Comparison of ENCODE assay signal across 10 cellular contexts in genomic region chr1:40981702-40982448, GRCh38. TPM values are rescaled to one million over a fixed set of nuclear protein-coding genes. Genes with fewer than 3 reads are reported as not detected.
DNase-seq lines count a peak whose midpoint lies in the region; ATAC-seq and TF ChIP-seq lines count a peak whose summit lies in the region.
"Had no signal": no experiment of that assay in that cellular context is flagged by ENCODE, and none has a peak within 500 bp of the region (broad histone marks: within the 10 kb centered on the region; RNA-seq: fewer than 3 reads in every experiment).

No MANE protein-coding gene starts in this region.

- ATAC-seq in right cardiac atrium (peak in 1 of 2 donors; percentile 2), aorta (ENCODE audit: low FRiP score) (peak; percentile 19), foreskin keratinocyte (no peak), HG02973 (IDR thresholded peaks at IDR 0.05; ENCODE audit: unreplicated experiment) (no peak)

- WGBS in right cardiac atrium: 45% methylated on average over 13 of the region's 13 CpGs
- 2 to 6% methylated on average over 13 of the region's 13 CpGs for WGBS in aorta, 2 donors

- H3K4me3 Mint-ChIP-seq in activated T-helper 2 cell treated with anti-CD3 and anti-CD28 coated beads, Interferon-gamma antibody, Interleukin-2, Interleukin-4, amounts not matched to agents 10 μg/mL and 5 μg/mL and 100 μg/mL, durations not matched to agents 14 hours and 24 hours and 36 hours (ENCODE audit: low read depth): peak overlapping the region; percentile 98
- peak overlapping the region in 4 of 5 donors; percentile 22 to 50 (median 34) for H3K4me3 Mint-ChIP-seq in immature natural killer cell

- H3K27me3 ChIP-seq in right cardiac atrium (ENCODE audit: control insufficient read depth, insufficient read depth) (no peaks in the 10 kb centered on the region), aorta (ENCODE audit: control insufficient read depth in 1 of 2, insufficient read depth in 2 of 2, low read length in 1 of 2) (no peaks in the 10 kb centered on the region), foreskin keratinocyte (no peaks in the 10 kb centered on the region)

- no peaks in the 10 kb centered on the region for H3K27me3 Mint-ChIP-seq in activated T-helper 2 cell treated with anti-CD3 and anti-CD28 coated beads, Interferon-gamma antibody, Interleukin-2, Interleukin-4, amounts not matched to agents 10 μg/mL and 5 μg/mL and 100 μg/mL, durations not matched to agents 14 hours and 24 hours and 36 hours (ENCODE audit: low read depth)
- peaks cover 12 to 18% (median 16%) of the 10 kb centered on the region in 3 donors for H3K27me3 Mint-ChIP-seq in immature natural killer cell (ENCODE audit: low read depth in 3 of 3)

- no peak overlapping the region for H3K4me3 ChIP-seq in right cardiac atrium (ENCODE audit: low read length)
- H3K4me3 ChIP-seq in aorta (ENCODE audit: low read length in 2 of 2): peak overlapping the region; percentile 16 to 57

- peaks cover 63% of the 10 kb centered on the region for H3K36me3 Mint-ChIP-seq in activated T-helper 2 cell treated with anti-CD3 and anti-CD28 coated beads, Interferon-gamma antibody, Interleukin-2, Interleukin-4, amounts not matched to agents 10 μg/mL and 5 μg/mL and 100 μg/mL, durations not matched to agents 14 hours and 24 hours and 36 hours (ENCODE audit: low read depth)
- peaks cover 17 to 30% (median 25%) of the 10 kb centered on the region in 3 donors for H3K36me3 Mint-ChIP-seq in immature natural killer cell

- H3K9me3 ChIP-seq in right cardiac atrium (ENCODE audit: control insufficient read depth, low read length): no peaks in the 10 kb centered on the region
- no peaks in the 10 kb centered on the region for H3K9me3 ChIP-seq in aorta (ENCODE audit: control insufficient read depth, low read length)

- H3K4me1 Mint-ChIP-seq in activated T-helper 2 cell treated with anti-CD3 and anti-CD28 coated beads, Interferon-gamma antibody, Interleukin-2, Interleukin-4, amounts not matched to agents 10 μg/mL and 5 μg/mL and 100 μg/mL, durations not matched to agents 14 hours and 24 hours and 36 hours (ENCODE audit: low read depth): peaks cover 61% of the 10 kb centered on the region
- peaks cover 17 to 20% of the 10 kb centered on the region in 2 donors for H3K4me1 Mint-ChIP-seq in immature natural killer cell

- H3K36me3 ChIP-seq in aorta (ENCODE audit: control insufficient read depth in 1 of 2, insufficient read depth in 2 of 2, low read length in 1 of 2): peaks cover 0 to 8% of the 10 kb centered on the region in 2 donors

- H3K4me1 ChIP-seq in right cardiac atrium (ENCODE audit: control insufficient read depth, insufficient read depth, low read length): peaks cover 7% of the 10 kb centered on the region
- peaks cover 0 to 2% of the 10 kb centered on the region in 2 donors for H3K4me1 ChIP-seq in aorta (ENCODE audit: control insufficient read depth in 1 of 2, insufficient read depth in 2 of 2, low read length in 2 of 2)
- peaks cover 20% of the 10 kb centered on the region for H3K4me1 ChIP-seq in foreskin keratinocyte

- H3K27ac ChIP-seq in right cardiac atrium (ENCODE audit: low read length) (peak overlapping the region; percentile 70), aorta (ENCODE audit: low read depth in 1 of 2, low read length in 2 of 2) (peak overlapping the region; percentile 81 to 96), foreskin keratinocyte (no peak overlapping the region)

- DNase-seq in right cardiac atrium: peak in 1 of 3 donors; percentile 64
- DNase-seq in cardiac septum (ENCODE audit: low spot score): no peak
- DNase-seq in activated T-helper 2 cell treated with anti-CD3 and anti-CD28 coated beads, Interferon-gamma antibody, Interleukin-2, Interleukin-4, amounts not matched to agents 10 μg/mL and 5 μg/mL and 100 μg/mL, durations not matched to agents 14 hours and 24 hours and 36 hours (ENCODE audit: low spot score): no peak
- DNase-seq in immature natural killer cell: no peak
- no peak for DNase-seq in aorta
- no peak for DNase-seq in AG08396 (ENCODE audit: low spot score)
- no peak for DNase-seq in foreskin keratinocyte
- DNase-seq: activated gamma-delta T cell treated with Interleukin-2 at 50 U/mL for 16 hours; stimulated activated CD4-positive, alpha-beta T cell treated with anti-CD3 and anti-CD28 coated beads, Interleukin-2, amount 100 ng/mL, for 24 hours had no signal

- H3K9me3 Mint-ChIP-seq in activated T-helper 2 cell treated with anti-CD3 and anti-CD28 coated beads, Interferon-gamma antibody, Interleukin-2, Interleukin-4, amounts not matched to agents 10 μg/mL and 5 μg/mL and 100 μg/mL, durations not matched to agents 14 hours and 24 hours and 36 hours: no peaks in the 10 kb centered on the region
- H3K9me3 Mint-ChIP-seq in immature natural killer cell: no peaks in the 10 kb centered on the region

- no peak for TF ChIP-seq CTCF in foreskin keratinocyte (conservative IDR thresholded peaks at IDR 0.05)

- intact Hi-C loops in right cardiac atrium (cut with DNase I) (no loop called here), cardiac septum (cut with DNase I) (loop anchor here (5.0 kb wide), 1 partner anchor 120 kb away; no protein-coding TSS in a partner anchor), aorta (cut with DNase I) (loop anchor here in 1 of 2 donors (5.0 kb wide), 1 partner anchor 65 kb away; no protein-coding TSS in a partner anchor)
- intact Hi-C loops in activated T-helper 2 cell treated with anti-CD3 and anti-CD28 coated beads, Interferon-gamma antibody, Interleukin-2, Interleukin-4, amounts not matched to agents 10 μg/mL and 5 μg/mL and 100 μg/mL, durations not matched to agents 14 hours and 24 hours and 36 hours (cut with micrococcal nuclease): loop anchor here (5.0 to 10.0 kb wide), 3 partner anchors 263 to 1703 kb away; partner anchors contain the start of genes NFYC, SCMH1 and YBX1

- H3K27ac Mint-ChIP-seq in activated T-helper 2 cell treated with anti-CD3 and anti-CD28 coated beads, Interferon-gamma antibody, Interleukin-2, Interleukin-4, amounts not matched to agents 10 μg/mL and 5 μg/mL and 100 μg/mL, durations not matched to agents 14 hours and 24 hours and 36 hours: peak overlapping the region; percentile 48
- peak overlapping the region in 5 of 6 donors; percentile 2 to 99 (median 71) for H3K27ac Mint-ChIP-seq in immature natural killer cell

RNA-seq across cellular contexts. Expression of gene CTPS1, which starts 2.4 kb away (rescaled TPM):
- 10 to 100 TPM; 11.5 to 15.6 (median 14.0) TPM for total RNA-seq in right cardiac atrium
- polyA plus RNA-seq in right cardiac atrium: 7.3 TPM
- total RNA-seq in cardiac septum: 8.5 TPM
- 124 and 127 TPM in 2 replicates for total RNA-seq in activated T-helper 2 cell treated with anti-CD3 and anti-CD28 coated beads, Interferon-gamma antibody, Interleukin-2, Interleukin-4, amounts not matched to agents 10 μg/mL and 5 μg/mL and 100 μg/mL, durations not matched to agents 14 hours and 24 hours and 36 hours
- polyA plus RNA-seq in immature natural killer cell: 10 to 100 TPM; 14.8 to 22.6 (median 16.6) TPM
- 10 to 100 TPM; 29.9 to 60.6 TPM for total RNA-seq in aorta
- 10 to 100 TPM; 26.7 to 60.2 TPM for polyA plus RNA-seq in aorta
- 74.6 and 76.8 TPM in 2 replicates for total RNA-seq in foreskin keratinocyte
- 59.2 and 67.8 TPM in 2 replicates for polyA plus RNA-seq in foreskin keratinocyte

RNA-seq across cellular contexts. Expression of gene SLFNL1, which starts 39.6 kb away (rescaled TPM):
- total RNA-seq in right cardiac atrium: under 1 TPM; 0.28 to 0.53 (median 0.30) TPM
- polyA plus RNA-seq in right cardiac atrium: 0.16 TPM
- total RNA-seq in cardiac septum: 0.30 TPM
- total RNA-seq in activated T-helper 2 cell treated with anti-CD3 and anti-CD28 coated beads, Interferon-gamma antibody, Interleukin-2, Interleukin-4, amounts not matched to agents 10 μg/mL and 5 μg/mL and 100 μg/mL, durations not matched to agents 14 hours and 24 hours and 36 hours: 0.14 and 0.18 TPM in 2 replicates
- under 1 TPM in 2 of 3 donors, not detected in 1; 0.11 to 0.32 TPM for polyA plus RNA-seq in immature natural killer cell
- 1 to 10 TPM in 1 of 2 donors, under 1 TPM in 1; 0.69 to 1.0 TPM for total RNA-seq in aorta
- under 1 TPM; 0.38 to 0.51 TPM for polyA plus RNA-seq in aorta
- total RNA-seq in foreskin keratinocyte: 0.03 and 0.04 TPM in 2 replicates
- polyA plus RNA-seq in foreskin keratinocyte: not detected in 2 replicates

Comparison
In these comparisons a context has a peak if more than half of its experiments do, and no peak if none do; other contexts are left out.
1. intact Hi-C loops: an anchor here in cardiac septum (5.0 kb wide) and activated T-helper 2 cell treated with anti-CD3 and anti-CD28 coated beads, Interferon-gamma antibody, Interleukin-2, Interleukin-4, amounts not matched to agents 10 μg/mL and 5 μg/mL and 100 μg/mL, durations not matched to agents 14 hours and 24 hours and 36 hours (5.0 to 10.0 kb wide); none called in right cardiac atrium.